12 cellular contexts compared by ENCODE assay signal in genomic region chr14:104844306-104845032, GRCh38. TPM values are rescaled to one million over a fixed set of nuclear protein-coding genes. Genes with fewer than 3 reads are reported as not detected.
DNase-seq lines count a peak whose midpoint lies in the region; ATAC-seq, FAIRE-seq and TF ChIP-seq lines count a peak whose summit lies in the region.
"Had no signal": no experiment of that assay in that cellular context is flagged by ENCODE, and none has a peak within 500 bp of the region (broad histone marks: within the 10 kb centered on the region; RNA-seq: fewer than 3 reads in every experiment).

No MANE protein-coding gene starts in this region.

- intact Hi-C loops in left ventricle myocardium inferior (cut with micrococcal nuclease), result no loop called here

- H3K36me3 ChIP-seq in SK-N-MC (ENCODE audit: insufficient read depth, low read length) (no peaks in the 10 kb centered on the region), left ventricle myocardium inferior (no peaks in the 10 kb centered on the region)

- H3K9me3 Mint-ChIP-seq in neural crest cell, result no peaks in the 10 kb centered on the region
- H3K9me3 Mint-ChIP-seq in natural killer cell treated with Interleukin-12 subunit alpha and Interleukin-12 subunit beta and Interleukin-15 and Interleukin-18, amount 100 ng/mL, for 72 hours, result no peaks in the 10 kb centered on the region

- no peak overlapping the region for H3K9ac ChIP-seq in SK-N-MC (ENCODE audit: insufficient read length)

- no peak overlapping the region for H3K4me3 ChIP-seq in A549
- H3K4me3 ChIP-seq in SK-N-MC, result peak overlapping the region; percentile 30; the same call in 1 of the 2 replicates
- peak overlapping the region; percentile 65 for H3K4me3 ChIP-seq in left ventricle myocardium inferior

- H3K4me3 Mint-ChIP-seq in neural crest cell, result peak overlapping the region; percentile 23
- H3K4me3 Mint-ChIP-seq in natural killer cell treated with Interleukin-12 subunit alpha and Interleukin-12 subunit beta and Interleukin-15 and Interleukin-18, amount 100 ng/mL, for 72 hours, result no peak overlapping the region

- no peak for TF ChIP-seq EP300 in A549 (IDR thresholded peaks at IDR 0.05)

- H3K27me3 Mint-ChIP-seq in neural crest cell (ENCODE audit: low read depth), result peaks cover 91% of the 10 kb centered on the region
- H3K27me3 Mint-ChIP-seq in natural killer cell treated with Interleukin-12 subunit alpha and Interleukin-12 subunit beta and Interleukin-15 and Interleukin-18, amount 100 ng/mL, for 72 hours, result peaks cover 43 to 61% of the 10 kb centered on the region in 2 donors

- no peak for TF ChIP-seq RAD21 in A549 (conservative IDR thresholded peaks at IDR 0.05 in 1 of 2, IDR thresholded peaks at IDR 0.05 in 1 of 2)

- H3K27ac ChIP-seq in A549 (no peak overlapping the region), SK-N-MC (no peak overlapping the region), left ventricle myocardium inferior (replicated peaks) (no peak overlapping the region)

- H3K4me1 Mint-ChIP-seq in neural crest cell, result peaks cover 4% of the 10 kb centered on the region
- no peaks in the 10 kb centered on the region for H3K4me1 Mint-ChIP-seq in natural killer cell treated with Interleukin-12 subunit alpha and Interleukin-12 subunit beta and Interleukin-15 and Interleukin-18, amount 100 ng/mL, for 72 hours (ENCODE audit: low read depth in 2 of 2)
- H3K4me1 Mint-ChIP-seq: CD14-positive monocyte had no signal

- CTCF ChIA-PET in A549 (lab: Yijun Ruan, JAX), result interaction anchor here (2.3 to 3.0 kb wide), 3 partner anchors 18 to 76 kb away, joined by 8 to 10 read pairs (median 8); no protein-coding TSS in a partner anchor

- peaks cover 4% of the 10 kb centered on the region; the same call in 2 of the 3 replicates for H3K9me3 ChIP-seq in A549
- H3K9me3 ChIP-seq in SK-N-MC (ENCODE audit: low read depth, low read length), result no peaks in the 10 kb centered on the region
- H3K9me3 ChIP-seq in left ventricle myocardium inferior (replicated peaks), result no peaks in the 10 kb centered on the region

- no peak for TF ChIP-seq POLR2A in A549 (IDR thresholded peaks at IDR 0.05; ENCODE audit: low read length)

- no peaks in the 10 kb centered on the region for H3K36me3 Mint-ChIP-seq in neural crest cell (ENCODE audit: low read depth)
- no peaks in the 10 kb centered on the region for H3K36me3 Mint-ChIP-seq in natural killer cell treated with Interleukin-12 subunit alpha and Interleukin-12 subunit beta and Interleukin-15 and Interleukin-18, amount 100 ng/mL, for 72 hours
- H3K36me3 Mint-ChIP-seq: CD14-positive monocyte had no signal

- H3K4me2 ChIP-seq in A549, result peak overlapping the region; percentile 41; the same call in 2 of the 3 replicates

- 51% methylated on average over 27 of the region's 27 CpGs for WGBS in A549 (ENCODE audit: missing lambda C conversion rate)

- TF ChIP-seq CTCF in A549 (IDR thresholded peaks at IDR 0.05), result no peak
- no peak for TF ChIP-seq CTCF in left ventricle myocardium inferior (IDR thresholded peaks at IDR 0.05; ENCODE audit: borderline replicate concordance)
- TF ChIP-seq CTCF in neural crest cell (conservative IDR thresholded peaks at IDR 0.05), result no peak

- H3K27ac Mint-ChIP-seq in neural crest cell (ENCODE audit: unreplicated experiment), result no peak overlapping the region
- H3K27ac Mint-ChIP-seq in natural killer cell treated with Interleukin-12 subunit alpha and Interleukin-12 subunit beta and Interleukin-15 and Interleukin-18, amount 100 ng/mL, for 72 hours, result no peak overlapping the region
- H3K27ac Mint-ChIP-seq: CD14-positive monocyte had no signal

- POLR2A ChIA-PET in A549 (lab: Yijun Ruan, JAX), result no interaction called here

- FAIRE-seq in A549 (lab: Jason Lieb, UNC), result no peak
- FAIRE-seq: bronchial epithelial cell had no signal

- peaks cover 85% of the 10 kb centered on the region for H3K27me3 ChIP-seq in left ventricle myocardium inferior (ENCODE audit: low read depth)

- H3K4me1 ChIP-seq in A549 (0 out of 3 replicates have a peak, but pooled peaks cover 5% of the 10 kb centered on the region), left ventricle myocardium inferior (peaks cover 17% of the 10 kb centered on the region)

- no peak for DNase-seq in A549 (ENCODE audit: low read depth in 1 of 2, low spot score in 1 of 2)
- DNase-seq in SK-N-MC (ENCODE audit: low read depth, low spot score), result no peak
- no peak for DNase-seq in left ventricle myocardium inferior
- DNase-seq in neural crest cell (ENCODE audit: low read depth, low spot score), result no peak
- DNase-seq in NCI-H2029 treated with DMSO at 0.1 percent for 48 hours (lab: John Stamatoyannopoulos, UW), result no peak
- DNase-seq in H4 (ENCODE audit: low spot score), result no peak
- no peak for DNase-seq in natural killer cell treated with Interleukin-12 subunit alpha and Interleukin-12 subunit beta and Interleukin-15 and Interleukin-18, amount 100 ng/mL, for 72 hours (ENCODE audit: low spot score)
- DNase-seq: stimulated activated CD4-positive, alpha-beta T cell treated with anti-CD3 and anti-CD28 coated beads, Interleukin-1b, Interleukin-23, amount 100 ng/mL, for 48 hours had no signal

- ATAC-seq in A549, result peak; percentile 42 to 57; a peak in 4 of 6 replicates
- ATAC-seq in natural killer cell treated with Interleukin-12 subunit alpha and Interleukin-12 subunit beta and Interleukin-15 and Interleukin-18, amount 100 ng/mL, for 72 hours, result no peak
- ATAC-seq in HG03175 (IDR thresholded peaks at IDR 0.05; ENCODE audit: unreplicated experiment), result no peak
- ATAC-seq: activated CD4-positive, CD25-positive, alpha-beta regulatory T cell treated with anti-CD3 and anti-CD28 coated beads, Interleukin-2, amount 50 U/mL, for 24 hours had no signal

TF ChIP-seq in A549, 52 proteins besides CTCF, POLR2A, EP300 and RAD21:
- TF ChIP-seq RNF2 (IDR thresholded peaks at IDR 0.05; ENCODE audit: borderline replicate concordance, low read depth) (no peak), MAFK (IDR thresholded peaks at IDR 0.05; ENCODE audit: partially characterized antibody) (no peak), HMGXB4 (CRISPR knock-in tag; IDR thresholded peaks at IDR 0.05; ENCODE audit: borderline replicate concordance) (no peak), HEYL (CRISPR knock-in tag; IDR thresholded peaks at IDR 0.05) (no peak), PHF8 (IDR thresholded peaks at IDR 0.05; ENCODE audit: borderline replicate concordance, low read depth) (no peak)

RNA-seq across cellular contexts. Expression of gene CEP170B, which starts 20.6 kb away (rescaled TPM):
- polyA plus RNA-seq in A549 (2011; rRNA removed), result 3.9 and 4.5 TPM in 2 replicates
- polyA plus RNA-seq in A549 (2012; cell fraction: cytosol; rRNA removed), result 8.7 and 12.5 TPM in 2 replicates
- polyA plus RNA-seq in A549 (2012; cell fraction: nucleus; rRNA removed), result 59.0 and 71.9 TPM in 2 replicates
- 13.1 to 14.3 TPM (median 13.5 TPM) in 3 replicates for polyA plus RNA-seq in A549 (2017; fragmentation: RNase III; extraction: RNeasy Plus Mini Kit Qiagen cat#74134 plus additional on column Dnase treatment)
- polyA minus RNA-seq in A549 (2011; rRNA and poly(A)+ RNA removed), result 3.8 and 4.3 TPM in 2 replicates
- total RNA-seq in left ventricle myocardium inferior, result 11.7 TPM
- total RNA-seq in neural crest cell, result 14.0 and 14.4 TPM in 2 replicates
- 3.5 and 5.2 TPM in 2 replicates for total RNA-seq in H4 (2014; rRNA removed; shearing (Covaris generic))
- 1 to 10 TPM; 3.4 to 3.8 TPM for total RNA-seq in natural killer cell treated with Interleukin-12 subunit alpha and Interleukin-12 subunit beta and Interleukin-15 and Interleukin-18, amount 100 ng/mL, for 72 hours
- polyA plus RNA-seq: CD14-positive monocyte had no signal

RNA-seq across cellular contexts. Expression of gene ZBTB42, which starts 43.6 kb away (rescaled TPM):
- polyA plus RNA-seq in A549 (2011; rRNA removed) (1.6 and 2.1 TPM in 2 replicates), A549 (2017; fragmentation: RNase III; extraction: RNeasy Plus Mini Kit Qiagen cat#74134 plus additional on column Dnase treatment) (2.3 to 3.1 TPM (median 2.6 TPM) in 3 replicates)
- 1.6 and 2.9 TPM in 2 replicates for polyA plus RNA-seq in A549 (2012; cell fraction: cytosol; rRNA removed)
- 2.3 and 2.9 TPM in 2 replicates for polyA plus RNA-seq in A549 (2012; cell fraction: nucleus; rRNA removed)
- 3.9 and 4.1 TPM in 2 replicates for polyA minus RNA-seq in A549 (2011; rRNA and poly(A)+ RNA removed)
- total RNA-seq in left ventricle myocardium inferior (5.7 TPM), neural crest cell (2.2 and 2.7 TPM in 2 replicates)
- 0.83 and 2.9 TPM in 2 replicates for total RNA-seq in H4 (2014; rRNA removed; shearing (Covaris generic))
- total RNA-seq in natural killer cell treated with Interleukin-12 subunit alpha and Interleukin-12 subunit beta and Interleukin-15 and Interleukin-18, amount 100 ng/mL, for 72 hours, result 1 to 10 TPM; 1.3 to 3.0 TPM

RNA-seq across cellular contexts. Expression of gene AKT1, which starts 48.9 kb away (rescaled TPM):
- polyA plus RNA-seq in A549 (2011; rRNA removed) (66.0 and 70.2 TPM in 2 replicates), A549 (2017; fragmentation: RNase III; extraction: RNeasy Plus Mini Kit Qiagen cat#74134 plus additional on column Dnase treatment) (87.1 to 93.8 TPM (median 93.0 TPM) in 3 replicates)
- 164 and 170 TPM in 2 replicates for polyA plus RNA-seq in A549 (2012; cell fraction: cytosol; rRNA removed)
- polyA plus RNA-seq in A549 (2012; cell fraction: nucleus; rRNA removed), result 315 and 328 TPM in 2 replicates
- polyA minus RNA-seq in A549 (2011; rRNA and poly(A)+ RNA removed), result 138 and 139 TPM in 2 replicates
- total RNA-seq in left ventricle myocardium inferior (144 TPM), neural crest cell (179 and 191 TPM in 2 replicates)
- total RNA-seq in H4 (2014; rRNA removed; shearing (Covaris generic)), result 86.5 and 127 TPM in 2 replicates
- total RNA-seq in natural killer cell treated with Interleukin-12 subunit alpha and Interleukin-12 subunit beta and Interleukin-15 and Interleukin-18, amount 100 ng/mL, for 72 hours, result 100 to 1,000 TPM; 128 to 229 TPM

Comparison
In these comparisons a context has a peak if more than half of its experiments do, and no peak if none do; other contexts are left out.
1. ATAC-seq: peak in A549 (2 of 2); none in natural killer cell treated with Interleukin-12 subunit alpha and Interleukin-12 subunit beta and Interleukin-15 and Interleukin-18, amount 100 ng/mL, for 72 hours (0 of 2) and HG03175 (single experiment).